ENCODE assay signal across 30 cellular contexts in genomic region chr7:29391262-29391661, GRCh38.
"Had no signal": no experiment of that assay in that cellular context is flagged by ENCODE, and none has a peak within 500 bp of the region (broad histone marks: within the 10 kb centered on the region; RNA-seq: fewer than 3 reads in every experiment).

No MANE protein-coding gene starts in this region.

- H3K27ac ChIP-seq: neural progenitor cell, ovary, parathyroid adenoma, psoas muscle, skin epidermis, spleen, stomach, thoracic aorta, thyroid gland, tibial nerve, upper lobe of left lung, vagina had no signal

- H2AFZ ChIP-seq: neural progenitor cell, parathyroid adenoma had no signal

- H3K9me3 Mint-ChIP-seq: natural killer cell treated with Interleukin-12 subunit alpha and Interleukin-12 subunit beta and Interleukin-15 and Interleukin-18, amount 100 ng/mL, for 72 hours; neural progenitor cell; stimulated activated memory B cell treated with anti-CD40 and anti-IgM and Interleukin-4, amounts not matched to agents 10 μg/mL and 1 μg/mL and 100 μg/mL, for 72 hours; stimulated activated naive CD8-positive, alpha-beta T cell treated with anti-CD3 and anti-CD28 coated beads, Interleukin-15, Interleukin-2, amounts not matched to agents 100 ng/mL and 50 ng/mL, for 24 hours had no signal

- H3K4me3 Mint-ChIP-seq: naive thymus-derived CD8-positive, alpha-beta T cell; natural killer cell treated with Interleukin-12 subunit alpha and Interleukin-12 subunit beta and Interleukin-15 and Interleukin-18, amount 100 ng/mL, for 72 hours; neural progenitor cell; stimulated activated memory B cell treated with anti-CD40 and anti-IgM and Interleukin-4, amounts not matched to agents 10 μg/mL and 1 μg/mL and 100 μg/mL, for 72 hours; stimulated activated naive CD8-positive, alpha-beta T cell treated with anti-CD3 and anti-CD28 coated beads, Interleukin-15, Interleukin-2, amounts not matched to agents 100 ng/mL and 50 ng/mL, for 24 hours had no signal

- FAIRE-seq: urothelium cell line had no signal

- H3K36me3 ChIP-seq: neural progenitor cell, ovary, spleen, stomach, thoracic aorta, thyroid gland, tibial nerve, upper lobe of left lung, vagina had no signal

- H3K4me2 ChIP-seq: neural progenitor cell, smooth muscle cell had no signal

- H3K36me3 Mint-ChIP-seq: naive thymus-derived CD8-positive, alpha-beta T cell; natural killer cell treated with Interleukin-12 subunit alpha and Interleukin-12 subunit beta and Interleukin-15 and Interleukin-18, amount 100 ng/mL, for 72 hours; neural progenitor cell; stimulated activated memory B cell treated with anti-CD40 and anti-IgM and Interleukin-4, amounts not matched to agents 10 μg/mL and 1 μg/mL and 100 μg/mL, for 72 hours had no signal

- ATAC-seq: naive thymus-derived CD8-positive, alpha-beta T cell; natural killer cell treated with Interleukin-12 subunit alpha and Interleukin-12 subunit beta and Interleukin-15 and Interleukin-18, amount 100 ng/mL, for 72 hours; psoas muscle; right cardiac atrium; sciatic nerve; stimulated activated memory B cell treated with anti-CD40 and anti-IgM and Interleukin-4, amounts not matched to agents 10 μg/mL and 1 μg/mL and 100 μg/mL, for 72 hours had no signal

- H3K9me3 ChIP-seq: ovary, psoas muscle, spleen, stomach, thoracic aorta, thyroid gland, tibial nerve, upper lobe of left lung, vagina had no signal

- DNase-seq: naive thymus-derived CD8-positive, alpha-beta T cell; occipital lobe; ovary; posterior cingulate gyrus; psoas muscle; right cardiac atrium; spleen; stimulated activated CD4-positive, alpha-beta T cell treated with anti-CD3 and anti-CD28 coated beads, Interleukin-12 subunit alpha, Interleukin-12 subunit beta, amount 100 ng/mL, for 4 hours; stimulated activated CD4-positive, alpha-beta T cell treated with anti-CD3 and anti-CD28 coated beads, Interleukin-1b, Interleukin-23, amount 100 ng/mL, for 48 hours; stimulated activated CD4-positive, alpha-beta T cell treated with anti-CD3 and anti-CD28 coated beads, Interleukin-4, amount 100 ng/mL, for 1 hour; stimulated activated CD4-positive, alpha-beta T cell treated with anti-CD3 and anti-CD28 coated beads, Interleukin-4, amount 100 ng/mL, for 4 hours; stimulated activated CD8-positive, alpha-beta memory T cell treated with anti-CD3 and anti-CD28 coated beads, Interleukin-4, amount 100 ng/mL, for 48 hours; stimulated activated naive CD4-positive, alpha-beta T cell; stomach; thyroid gland; trophoblast cell; upper lobe of left lung had no signal

- H3K27ac Mint-ChIP-seq: naive thymus-derived CD8-positive, alpha-beta T cell; natural killer cell treated with Interleukin-12 subunit alpha and Interleukin-12 subunit beta and Interleukin-15 and Interleukin-18, amount 100 ng/mL, for 72 hours; neural progenitor cell; progenitor cell of endocrine pancreas; stimulated activated memory B cell treated with anti-CD40 and anti-IgM and Interleukin-4, amounts not matched to agents 10 μg/mL and 1 μg/mL and 100 μg/mL, for 72 hours; stimulated activated naive CD8-positive, alpha-beta T cell treated with anti-CD3 and anti-CD28 coated beads, Interleukin-15, Interleukin-2, amounts not matched to agents 100 ng/mL and 50 ng/mL, for 24 hours had no signal

- H3K27me3 Mint-ChIP-seq: natural killer cell treated with Interleukin-12 subunit alpha and Interleukin-12 subunit beta and Interleukin-15 and Interleukin-18, amount 100 ng/mL, for 72 hours; progenitor cell of endocrine pancreas; stimulated activated naive CD8-positive, alpha-beta T cell treated with anti-CD3 and anti-CD28 coated beads, Interleukin-15, Interleukin-2, amounts not matched to agents 100 ng/mL and 50 ng/mL, for 24 hours had no signal

- H3K79me2 ChIP-seq: parathyroid adenoma had no signal

- H3K9ac ChIP-seq: neural progenitor cell, parathyroid adenoma had no signal

- H3K4me1 Mint-ChIP-seq: naive thymus-derived CD8-positive, alpha-beta T cell; neural progenitor cell; stimulated activated memory B cell treated with anti-CD40 and anti-IgM and Interleukin-4, amounts not matched to agents 10 μg/mL and 1 μg/mL and 100 μg/mL, for 72 hours had no signal

- H3K27me3 ChIP-seq: neural progenitor cell, ovary, spleen, stomach, thyroid gland, tibial nerve, upper lobe of left lung, vagina had no signal

- H3K4me3 ChIP-seq: neural progenitor cell, ovary, psoas muscle, skin epidermis, smooth muscle cell, spleen, stomach, thoracic aorta, thyroid gland, tibial nerve, upper lobe of left lung, vagina had no signal

- H3K4me1 ChIP-seq: parathyroid adenoma, psoas muscle, spleen, stomach, thyroid gland, tibial nerve, upper lobe of left lung, vagina had no signal
